Comparison of ENCODE assay signal across 21 cellular contexts in the genomic region with DNA sequence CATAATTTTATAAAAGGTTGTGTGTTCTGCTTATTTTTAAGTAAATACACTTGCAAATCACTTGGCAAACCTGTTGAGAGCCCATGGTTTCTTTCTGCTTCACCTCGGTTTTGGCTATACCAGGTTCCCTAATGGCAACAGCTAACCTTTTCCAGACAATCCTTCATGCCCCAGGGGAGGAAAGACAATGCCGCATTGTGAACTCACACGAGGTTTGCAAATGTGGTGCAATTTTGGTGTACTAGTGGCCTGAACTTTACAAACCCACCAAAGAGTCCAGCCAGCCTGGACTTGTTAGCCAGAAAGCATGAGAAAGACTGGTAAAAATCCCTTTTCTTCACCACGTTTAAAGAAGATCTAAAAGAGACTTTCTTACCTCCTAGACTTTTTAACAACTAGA.
"Had no signal": no experiment of that assay in that cellular context is flagged by ENCODE, and none has a peak within 500 bp of the region (broad histone marks: within the 10 kb centered on the region; RNA-seq: fewer than 3 reads in every experiment).

No MANE protein-coding gene starts in this region.

- H3K9me3 ChIP-seq: body of pancreas, gastrocnemius medialis, pancreas, psoas muscle, right atrium auricular region, tibial nerve had no signal

- H3K4me3 Mint-ChIP-seq: activated CD4-positive, alpha-beta memory T cell treated with anti-CD3 and anti-CD28 coated beads, Interleukin-2, amount 10 ng/mL, durations not matched to agents 7 days and 5 days; activated CD4-positive, alpha-beta T cell treated with anti-CD3 and anti-CD28 coated beads, Interleukin-2, amount 10 ng/mL, durations not matched to agents 24 days and 14 days; nephron progenitor cell; stimulated activated naive CD8-positive, alpha-beta T cell treated with anti-CD3 and anti-CD28 coated beads, Interleukin-15, Interleukin-2, amounts not matched to agents 100 ng/mL and 50 ng/mL, for 24 hours; T-helper 2 cell treated with Interferon-gamma antibody and Interleukin-4, amounts not matched to agents 5 μg/mL and 100 μg/mL, for 36 hours had no signal

- H3K27ac Mint-ChIP-seq: activated CD4-positive, alpha-beta memory T cell treated with anti-CD3 and anti-CD28 coated beads, Interleukin-2, amount 10 ng/mL, durations not matched to agents 7 days and 5 days; activated CD4-positive, alpha-beta T cell treated with anti-CD3 and anti-CD28 coated beads, Interleukin-2, amount 10 ng/mL, durations not matched to agents 24 days and 14 days; nephron progenitor cell; stimulated activated naive CD8-positive, alpha-beta T cell treated with anti-CD3 and anti-CD28 coated beads, Interleukin-15, Interleukin-2, amounts not matched to agents 100 ng/mL and 50 ng/mL, for 24 hours; T-helper 2 cell treated with Interferon-gamma antibody and Interleukin-4, amounts not matched to agents 5 μg/mL and 100 μg/mL, for 36 hours had no signal

- H3K4me3 ChIP-seq: body of pancreas, gastrocnemius medialis, pancreas, psoas muscle, right atrium auricular region, tibial nerve had no signal

- H3K36me3 ChIP-seq: gastrocnemius medialis, pancreas, right atrium auricular region, tibial nerve had no signal

- H3K27me3 ChIP-seq: body of pancreas, gastrocnemius medialis, pancreas, right atrium auricular region, tibial nerve had no signal

- H3K27ac ChIP-seq: body of pancreas, gastrocnemius medialis, pancreas, psoas muscle, right atrium auricular region, tibial nerve, VCaP had no signal

- DNase-seq: activated CD4-positive, alpha-beta memory T cell treated with anti-CD3 and anti-CD28 coated beads, Interleukin-2, amount 10 ng/mL, durations not matched to agents 7 days and 5 days; activated CD4-positive, alpha-beta T cell treated with anti-CD3 and anti-CD28 coated beads, Interleukin-2, amount 10 ng/mL, durations not matched to agents 24 days and 14 days; activated effector memory CD4-positive, alpha-beta T cell treated with anti-CD3 and anti-CD28 coated beads, Interleukin-2, amount 50 U/mL, for 16 hours; activated naive CD4-positive, alpha-beta T cell treated with anti-CD3 and anti-CD28 coated beads, Interleukin-2, amount 50 U/mL, for 16 hours; anterior cingulate cortex; body of pancreas; gastrocnemius medialis; head of caudate nucleus; hypothalamus; left colon; mesenchymal stem cell; nephron progenitor cell; pancreas; psoas muscle; stimulated activated CD4-positive, alpha-beta T cell treated with anti-CD3 and anti-CD28 coated beads, Interleukin-1b, Interleukin-23, amount 100 ng/mL, for 48 hours; substantia nigra had no signal

- H3K4me1 Mint-ChIP-seq: activated CD4-positive, alpha-beta memory T cell treated with anti-CD3 and anti-CD28 coated beads, Interleukin-2, amount 10 ng/mL, durations not matched to agents 7 days and 5 days; activated CD4-positive, alpha-beta T cell treated with anti-CD3 and anti-CD28 coated beads, Interleukin-2, amount 10 ng/mL, durations not matched to agents 24 days and 14 days; nephron progenitor cell had no signal

- H3K9me3 Mint-ChIP-seq: activated CD4-positive, alpha-beta memory T cell treated with anti-CD3 and anti-CD28 coated beads, Interleukin-2, amount 10 ng/mL, durations not matched to agents 7 days and 5 days; activated CD4-positive, alpha-beta T cell treated with anti-CD3 and anti-CD28 coated beads, Interleukin-2, amount 10 ng/mL, durations not matched to agents 24 days and 14 days; nephron progenitor cell; stimulated activated naive CD8-positive, alpha-beta T cell treated with anti-CD3 and anti-CD28 coated beads, Interleukin-15, Interleukin-2, amounts not matched to agents 100 ng/mL and 50 ng/mL, for 24 hours; T-helper 2 cell treated with Interferon-gamma antibody and Interleukin-4, amounts not matched to agents 5 μg/mL and 100 μg/mL, for 36 hours had no signal

- H3K4me1 ChIP-seq: body of pancreas, gastrocnemius medialis, pancreas, psoas muscle, right atrium auricular region had no signal

- H3K27me3 Mint-ChIP-seq: activated CD4-positive, alpha-beta memory T cell treated with anti-CD3 and anti-CD28 coated beads, Interleukin-2, amount 10 ng/mL, durations not matched to agents 7 days and 5 days; activated CD4-positive, alpha-beta T cell treated with anti-CD3 and anti-CD28 coated beads, Interleukin-2, amount 10 ng/mL, durations not matched to agents 24 days and 14 days had no signal
